In genomic region chr16:4324871-4325740, GRCh38 we compare ENCODE assay signal across 1 cellular context.
TF ChIP-seq lines count a peak whose summit lies in the region.

No MANE protein-coding gene starts in this region.

TF ChIP-seq in GM12878, 131 proteins besides CTCF, POLR2A, EP300 and RAD21:
- TF ChIP-seq JUNB (IDR thresholded peaks at IDR 0.05) = no peak
- 0 out of 2 replicates have a peak, but pooled peaks have one; percentile 25 for TF ChIP-seq IRF4 (IDR thresholded peaks at IDR 0.05; ENCODE audit: low read depth, low read length)
- TF ChIP-seq SREBF1 (IDR thresholded peaks at IDR 0.05; ENCODE audit: low read length) = no peak
- TF ChIP-seq SPI1 (IDR thresholded peaks at IDR 0.05; ENCODE audit: borderline replicate concordance, insufficient read depth, low read depth, low read length) = peak; percentile 98
- no peak for TF ChIP-seq YY1 (IDR thresholded peaks at IDR 0.05; ENCODE audit: low read depth, low read length)
- TF ChIP-seq PKNOX1 (IDR thresholded peaks at IDR 0.05) = no peak
- TF ChIP-seq ZNF274 (IDR thresholded peaks at IDR 0.05; ENCODE audit: insufficient read depth, insufficient read length) = no peak
- TF ChIP-seq TARDBP (IDR thresholded peaks at IDR 0.05; ENCODE audit: borderline replicate concordance) = no peak
- no peak for TF ChIP-seq IRF3 (IDR thresholded peaks at IDR 0.05)
- no peak for TF ChIP-seq MTA3 (IDR thresholded peaks at IDR 0.05; ENCODE audit: borderline replicate concordance, low read length)
- TF ChIP-seq YBX1 (IDR thresholded peaks at IDR 0.05) = no peak
- TF ChIP-seq MYB (IDR thresholded peaks at IDR 0.05; ENCODE audit: borderline replicate concordance, low read depth, low read length) = no peak
- TF ChIP-seq ZNF217 (IDR thresholded peaks at IDR 0.05) = peak; percentile 49; the same call in 1 of the 2 replicates
- TF ChIP-seq EED (IDR thresholded peaks at IDR 0.05; ENCODE audit: low read depth) = 0 out of 2 replicates have a peak, but pooled peaks have one; percentile 12
- no peak for TF ChIP-seq SMAD5 (IDR thresholded peaks at IDR 0.05; ENCODE audit: low read depth)
- no peak for TF ChIP-seq TBL1XR1 (IDR thresholded peaks at IDR 0.05; ENCODE audit: low read depth, low read length)
- peak; percentile 69 for TF ChIP-seq SMARCA5 (IDR thresholded peaks at IDR 0.05)
- TF ChIP-seq NR2C2 (IDR thresholded peaks at IDR 0.05; ENCODE audit: borderline replicate concordance, control insufficient read depth, insufficient read length, low read depth) = no peak
- TF ChIP-seq DPF2 (IDR thresholded peaks at IDR 0.05) = peak; percentile 56; the same call in 1 of the 2 replicates
- TF ChIP-seq GABPA (IDR thresholded peaks at IDR 0.05; ENCODE audit: low read depth) = no peak
- TF ChIP-seq NBN (IDR thresholded peaks at IDR 0.05) = 0 out of 2 replicates have a peak, but pooled peaks have one; percentile 23
- no peak for TF ChIP-seq RELA (IDR thresholded peaks at IDR 0.05; ENCODE audit: borderline replicate concordance, partially characterized antibody)
- TF ChIP-seq MEF2B (IDR thresholded peaks at IDR 0.05; ENCODE audit: partially characterized antibody, poor library complexity, severe bottlenecking) = peak; percentile 28
- TF ChIP-seq ZNF24 (IDR thresholded peaks at IDR 0.05) = no peak
- no peak for TF ChIP-seq SUPT20H (IDR thresholded peaks at IDR 0.05; ENCODE audit: borderline replicate concordance, control insufficient read depth, low read depth, low read length)
- no peak for TF ChIP-seq CHD4 (IDR thresholded peaks at IDR 0.05)
TF ChIP-seq in GM12878: peak in this region for 8.
